ENCODE assay signal across 18 cellular contexts in genomic region chr6:135531954-135532490, GRCh38.
DNase-seq lines count a peak whose midpoint lies in the region; ATAC-seq and TF ChIP-seq lines count a peak whose summit lies in the region.
"Had no signal": no experiment of that assay in that cellular context is flagged by ENCODE, and none has a peak within 500 bp of the region (broad histone marks: within the 10 kb centered on the region; RNA-seq: fewer than 3 reads in every experiment).

No MANE protein-coding gene starts in this region.

- POLR2A ChIA-PET in HEK293 (lab: Yijun Ruan, JAX): no interaction called here

- CTCF ChIA-PET in HEK293 (lab: Yijun Ruan, JAX): interaction anchor here (1.3 to 2.0 kb wide), 2 partner anchors 26 to 694 kb away, joined by 4 to 6 read pairs; no protein-coding TSS in a partner anchor

- TF ChIP-seq CTCF in HEK293 (tag by site-specific recombination; IDR thresholded peaks at IDR 0.05): no peak
- no peak for TF ChIP-seq CTCF in SU-DHL-6 (IDR thresholded peaks at IDR 0.05; ENCODE audit: insufficient read depth, low read length, poor library complexity, severe bottlenecking)

- H3K27me3 ChIP-seq in SU-DHL-6 (ENCODE audit: low read length): no peaks in the 10 kb centered on the region
- H3K27me3 ChIP-seq: BE2C had no signal

- H3F3A ChIP-seq in SU-DHL-6 (ENCODE audit: insufficient read depth): no peaks in the 10 kb centered on the region

- no peaks in the 10 kb centered on the region for H3K4me1 ChIP-seq in HEK293 (ENCODE audit: control insufficient read depth, insufficient read depth, low read length)

- H3K4me3 ChIP-seq in HEK293 (ENCODE audit: low read depth, low read length) (no peak overlapping the region), SU-DHL-6 (ENCODE audit: insufficient read depth, low read length, poor library complexity, severe bottlenecking) (no peak overlapping the region)
- H3K4me3 ChIP-seq: A549 had no signal

- H3K9me3 ChIP-seq in HEK293 (ENCODE audit: control insufficient read depth, insufficient read depth, low read depth, low read length): no peaks in the 10 kb centered on the region
- H3K9me3 ChIP-seq in SU-DHL-6 (ENCODE audit: insufficient read depth, low read length): no peaks in the 10 kb centered on the region
- H3K9me3 ChIP-seq: A549, BE2C had no signal

- no peaks in the 10 kb centered on the region for H3K9me2 ChIP-seq in SU-DHL-6 (replicated peaks; ENCODE audit: insufficient read depth, low read length)

- H3K36me3 ChIP-seq in HEK293 (ENCODE audit: control insufficient read depth in 2 of 2, insufficient read depth in 1 of 2, low read length in 2 of 2) (no peaks in the 10 kb centered on the region), SU-DHL-6 (ENCODE audit: low read length) (no peaks in the 10 kb centered on the region)
- H3K36me3 ChIP-seq: BE2C had no signal

- H3K27ac ChIP-seq in HEK293 (ENCODE audit: extremely low read depth, low read depth, low read length) (no peak overlapping the region), SU-DHL-6 (ENCODE audit: low read depth, low read length) (no peak overlapping the region)
- H3K27ac ChIP-seq: A549, C4-2B, HL-60 had no signal

- no peak overlapping the region for H3K4me2 ChIP-seq in SU-DHL-6 (ENCODE audit: low read depth, low read length, poor library complexity, severe bottlenecking)
- H3K4me2 ChIP-seq: A549 had no signal

- no peaks in the 10 kb centered on the region for H4K20me1 ChIP-seq in SU-DHL-6 (ENCODE audit: low read depth, low read length)

- no peaks in the 10 kb centered on the region for H3K79me2 ChIP-seq in SU-DHL-6 (ENCODE audit: insufficient read depth, low read length)

- no peak for ATAC-seq in HG02840 (IDR thresholded peaks at IDR 0.05; ENCODE audit: low FRiP score, unreplicated experiment)
- ATAC-seq: A549 had no signal

- H3K9ac ChIP-seq in SU-DHL-6 (ENCODE audit: low read length): no peak overlapping the region

- DNase-seq in kidney tubule cell (ENCODE audit: low spot score) (peak; percentile 7), NCI-H2196 (lab: John Stamatoyannopoulos, UW; ENCODE audit: unreplicated experiment) (no peak), T-helper 9 cell (no peak), NCI-H146 (lab: John Stamatoyannopoulos, UW) (no peak)
- DNase-seq: BE2C; CD4-positive, alpha-beta memory T cell; DMS79; EL; GDM1; GOT3; H9; KBM-7 had no signal

- H2AFZ ChIP-seq in SU-DHL-6 (ENCODE audit: low read depth, low read length, severe bottlenecking): peak overlapping the region; percentile 67

TF ChIP-seq in HEK293, 187 proteins besides CTCF, POLR2A, EP300 and RAD21:
- TF ChIP-seq ZNF585B (tag by site-specific recombination; IDR thresholded peaks at IDR 0.05) (peak; percentile 32; the same call in 1 of the 2 replicates), ZNF114 (tag by site-specific recombination; IDR thresholded peaks at IDR 0.05) (no peak)
